ENCODE assay signal across 1 cellular context in genomic region chr16:10654592-10655414, GRCh38.
TF ChIP-seq lines count a peak whose summit lies in the region.

No MANE protein-coding gene starts in this region.

TF ChIP-seq in HepG2, 621 proteins besides CTCF, POLR2A, EP300 and RAD21 (continued from another document and continues in another):
- TF ChIP-seq AHDC1 (CRISPR knock-in tag; IDR thresholded peaks at IDR 0.05; ENCODE audit: borderline replicate concordance) (peak; percentile 53; the same call in 1 of the 2 replicates), BRD4 (CRISPR knock-in tag; IDR thresholded peaks at IDR 0.05) (no peak), ARID5B (CRISPR knock-in tag; IDR thresholded peaks at IDR 0.05) (peak; percentile 37; the same call in 1 of the 2 replicates), SKIL (CRISPR knock-in tag; IDR thresholded peaks at IDR 0.05; ENCODE audit: borderline replicate concordance) (no peak), ZNF589 (CRISPR knock-in tag; conservative IDR thresholded peaks at IDR 0.05) (no peak), ZBTB20 (CRISPR knock-in tag; IDR thresholded peaks at IDR 0.05; ENCODE audit: borderline replicate concordance, low read depth) (no peak), NFATC3 (CRISPR knock-in tag; IDR thresholded peaks at IDR 0.05) (no peak), KLF11 (CRISPR knock-in tag; IDR thresholded peaks at IDR 0.05) (no peak), ZNF75D (CRISPR knock-in tag; IDR thresholded peaks at IDR 0.05; ENCODE audit: borderline replicate concordance) (no peak), U2AF1 (optimal IDR thresholded peaks at IDR 0.05; ENCODE audit: low read depth, low read length) (no peak), ZSCAN12 (CRISPR knock-in tag; IDR thresholded peaks at IDR 0.05) (no peak), MAZ (IDR thresholded peaks at IDR 0.05; ENCODE audit: borderline replicate concordance, low read depth, low read length) (no peak), MAZ (CRISPR knock-in tag; IDR thresholded peaks at IDR 0.05; ENCODE audit: low read depth) (no peak), ZNF766 (CRISPR knock-in tag; IDR thresholded peaks at IDR 0.05; ENCODE audit: borderline replicate concordance) (no peak), ZNF333 (CRISPR knock-in tag; IDR thresholded peaks at IDR 0.05; ENCODE audit: borderline replicate concordance) (no peak), FOXP4 (CRISPR knock-in tag; IDR thresholded peaks at IDR 0.05) (peak; percentile 64), MXD4 (CRISPR knock-in tag; IDR thresholded peaks at IDR 0.05) (no peak), HOXA9 (CRISPR knock-in tag; IDR thresholded peaks at IDR 0.05; ENCODE audit: borderline replicate concordance) (no peak), ZBTB38 (CRISPR knock-in tag; IDR thresholded peaks at IDR 0.05) (no peak), FOXK2 (IDR thresholded peaks at IDR 0.05) (no peak), ZNF33B (CRISPR knock-in tag; IDR thresholded peaks at IDR 0.05) (no peak), HOXA7 (CRISPR knock-in tag; IDR thresholded peaks at IDR 0.05) (no peak), ZBTB21 (CRISPR knock-in tag; IDR thresholded peaks at IDR 0.05) (no peak), GABPA (IDR thresholded peaks at IDR 0.05; ENCODE audit: low read depth, low read length) (no peak), GABPA (CRISPR knock-in tag; IDR thresholded peaks at IDR 0.05; ENCODE audit: low read depth) (peak; percentile 30; the same call in 1 of the 2 replicates), MEIS2 (CRISPR knock-in tag; IDR thresholded peaks at IDR 0.05) (no peak), HMGA1 (CRISPR knock-in tag; conservative IDR thresholded peaks at IDR 0.05) (no peak), MIER3 (CRISPR knock-in tag; IDR thresholded peaks at IDR 0.05; ENCODE audit: borderline replicate concordance) (no peak), ZNF749 (CRISPR knock-in tag; IDR thresholded peaks at IDR 0.05; ENCODE audit: borderline replicate concordance) (no peak), TFE3 (CRISPR knock-in tag; IDR thresholded peaks at IDR 0.05) (0 out of 2 replicates have a peak, but pooled peaks have one; percentile 13), ZNF180 (CRISPR knock-in tag; IDR thresholded peaks at IDR 0.05; ENCODE audit: borderline replicate concordance, low read depth) (no peak), ZSCAN29 (CRISPR knock-in tag; conservative IDR thresholded peaks at IDR 0.05) (no peak), NFIC (IDR thresholded peaks at IDR 0.05; ENCODE audit: low read length) (no peak), NBN (conservative IDR thresholded peaks at IDR 0.05) (no peak), ZGPAT (CRISPR knock-in tag; IDR thresholded peaks at IDR 0.05) (peak; percentile 73), ZNF350 (CRISPR knock-in tag; IDR thresholded peaks at IDR 0.05; ENCODE audit: borderline replicate concordance, low read depth) (no peak), PBX2 (CRISPR knock-in tag; IDR thresholded peaks at IDR 0.05) (no peak), ARID2 (CRISPR knock-in tag; IDR thresholded peaks at IDR 0.05; ENCODE audit: borderline replicate concordance) (no peak), MED1 (CRISPR knock-in tag; IDR thresholded peaks at IDR 0.05) (peak; percentile 46; the same call in 1 of the 2 replicates), CBFB (CRISPR knock-in tag; IDR thresholded peaks at IDR 0.05) (no peak), ZNF512B (CRISPR knock-in tag; IDR thresholded peaks at IDR 0.05; ENCODE audit: borderline replicate concordance) (no peak), JUN (CRISPR knock-in tag; IDR thresholded peaks at IDR 0.05) (no peak), DPF2 (CRISPR knock-in tag; IDR thresholded peaks at IDR 0.05; ENCODE audit: borderline replicate concordance, low read depth) (no peak), SALL2 (CRISPR knock-in tag; IDR thresholded peaks at IDR 0.05) (no peak)
